Comparison of ENCODE assay signal across 8 cellular contexts in the genomic region with DNA sequence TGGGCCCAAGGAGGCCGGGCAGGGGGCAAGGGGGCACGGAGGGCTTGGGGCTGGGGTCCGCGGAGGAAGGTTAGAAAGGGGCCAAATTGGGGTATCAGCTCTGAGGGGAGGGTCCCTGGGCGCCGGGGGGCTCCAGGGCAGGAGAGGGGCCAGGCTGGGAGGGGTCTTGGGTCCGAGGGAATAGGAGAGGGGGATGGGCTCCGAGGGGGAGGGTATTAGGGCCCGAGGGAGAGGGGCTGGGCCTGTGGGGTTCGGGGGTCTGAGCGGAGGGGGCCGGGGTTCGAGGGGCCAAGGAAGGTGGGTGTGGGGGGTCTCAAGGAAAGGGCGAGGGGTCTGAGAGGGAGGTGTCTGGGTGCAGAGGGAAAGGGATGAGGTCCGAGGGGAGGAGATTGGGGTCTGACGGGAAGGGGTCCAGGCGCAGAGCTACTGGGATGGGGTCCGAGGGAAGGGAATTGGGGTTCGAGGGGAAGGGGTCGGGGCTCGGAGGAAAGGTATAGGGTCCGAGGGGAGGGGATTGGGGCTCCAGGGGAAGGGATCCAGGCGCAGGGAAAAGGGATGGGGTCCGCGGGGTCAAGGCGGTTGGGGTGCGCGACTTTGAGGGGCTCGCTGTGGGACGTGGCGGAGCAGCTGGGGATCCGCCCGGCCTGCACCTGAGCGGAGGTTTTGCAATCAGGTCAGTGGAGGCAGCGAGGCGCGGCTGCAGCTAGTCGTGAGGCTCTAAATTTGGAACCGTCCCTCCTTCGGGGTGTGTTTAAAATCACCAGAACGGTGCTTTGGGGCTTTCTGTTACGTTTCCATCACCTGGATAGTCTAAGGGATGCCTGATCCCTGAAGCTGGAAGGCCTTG. TPM values are rescaled to one million over a fixed set of nuclear protein-coding genes. Genes with fewer than 3 reads are reported as not detected.
A peak's percentile ranks its signal among the peaks of the same experiment; 100 is the strongest.
DNase-seq lines count a peak whose midpoint lies in the region; ATAC-seq and TF ChIP-seq lines count a peak whose summit lies in the region.

No MANE protein-coding gene starts in this region.

- H3K4me3 ChIP-seq in A673 (ENCODE audit: low read depth, low read length, poor library complexity, severe bottlenecking) = peak overlapping the region; percentile 90
- H3K4me3 ChIP-seq in lower lobe of right lung = peak overlapping the region; percentile 88
- H3K4me3 ChIP-seq in upper lobe of left lung = peak overlapping the region; percentile 78 to 98 (median 88)

- H3K27ac Mint-ChIP-seq in MCF 10A (ENCODE audit: low read depth, unreplicated experiment) = peak overlapping the region; percentile 96

- CTCF ChIA-PET in A673 (lab: Charles Lee) (interaction anchor here (1.0 kb wide), 1 partner anchor 172 kb away, joined by 5 read pairs; no protein-coding TSS in a partner anchor), MCF 10A (lab: Yijun Ruan, JAX) (interaction anchor here (0.6 kb wide), 1 partner anchor 151 kb away, joined by 4 read pairs; no protein-coding TSS in a partner anchor)

- peak overlapping the region; percentile 90 for H3K27ac ChIP-seq in A673 (ENCODE audit: low read depth, low read length, poor library complexity, severe bottlenecking)
- peak overlapping the region; percentile 84 for H3K27ac ChIP-seq in lower lobe of right lung
- H3K27ac ChIP-seq in upper lobe of left lung = peak overlapping the region; percentile 85 to 92 (median 86)

- intact Hi-C loops in A673 (cut with micrococcal nuclease; ENCODE audit: unreplicated experiment) = no loop called here
- intact Hi-C loops in MCF 10A (cut with micrococcal nuclease) = no loop called here
- intact Hi-C loops in lower lobe of right lung (cut with DNase I) = no loop called here

- no peaks in the 10 kb centered on the region for H3K9me3 ChIP-seq in A673 (ENCODE audit: low read depth, low read length, poor library complexity, severe bottlenecking)
- no peaks in the 10 kb centered on the region for H3K9me3 ChIP-seq in lower lobe of right lung
- H3K9me3 ChIP-seq in upper lobe of left lung = no peaks in the 10 kb centered on the region

- no peak for TF ChIP-seq CTCF in A673 (conservative IDR thresholded peaks at IDR 0.05; ENCODE audit: low read depth, low read length)
- no peak for TF ChIP-seq CTCF in MCF 10A (IDR thresholded peaks at IDR 0.05; ENCODE audit: unreplicated experiment)
- no peak for TF ChIP-seq CTCF in lower lobe of right lung (IDR thresholded peaks at IDR 0.05)
- TF ChIP-seq CTCF in upper lobe of left lung (IDR thresholded peaks at IDR 0.05) = no peak

- peak overlapping the region; percentile 85 for H3K4me3 Mint-ChIP-seq in MCF 10A (ENCODE audit: unreplicated experiment)

- POLR2A ChIA-PET in A673 (lab: Charles Lee; ENCODE audit: low non-redundant PET) (interaction anchor here (0.6 kb wide), 1 partner anchor 929 kb away, joined by 3 read pairs; no protein-coding TSS in a partner anchor), MCF 10A (lab: Yijun Ruan, JAX) (interaction anchor here (0.6 to 2.4 kb wide), 12 partner anchors 10 to 1937 kb away, joined by 3 to 6 read pairs (median 3); partner anchors contain the start of gene NADSYN1)

- peaks cover 25% of the 10 kb centered on the region for H3K4me1 Mint-ChIP-seq in MCF 10A (ENCODE audit: insufficient read depth, unreplicated experiment)

- H3K27me3 Mint-ChIP-seq in MCF 10A (ENCODE audit: insufficient read depth, unreplicated experiment) = no peaks in the 10 kb centered on the region

- H3K9me3 Mint-ChIP-seq in MCF 10A (ENCODE audit: unreplicated experiment) = no peaks in the 10 kb centered on the region

- 4% methylated on average over 29 to 38 of the region's 42 CpGs for WGBS in upper lobe of left lung, 2 donors

- TF ChIP-seq POLR2A in upper lobe of left lung (IDR thresholded peaks at IDR 0.05) = no peak

- peaks cover 35% of the 10 kb centered on the region for H3K36me3 Mint-ChIP-seq in MCF 10A (ENCODE audit: insufficient read depth, unreplicated experiment)

- BruUV-seq in A673 (replicated peaks; lab: Mats Ljungman, UMichigan) (no TSS peak), MCF 10A (replicated peaks; lab: Mats Ljungman, UMichigan) (no TSS peak)

- ATAC-seq in lower lobe of right lung (peak; percentile 33 to 45), upper lobe of left lung (ENCODE audit: low FRiP score in 2 of 2) (peak; percentile 1 to 19), HG03097 (IDR thresholded peaks at IDR 0.05; ENCODE audit: low FRiP score, unreplicated experiment) (no peak)

- TF ChIP-seq EP300 in upper lobe of left lung (IDR thresholded peaks at IDR 0.05) = no peak

- H3K27me3 ChIP-seq in A673 (replicated peaks; ENCODE audit: insufficient read depth, low read depth, low read length, poor library complexity) (no peaks in the 10 kb centered on the region), lower lobe of right lung (ENCODE audit: low read depth) (peaks cover 17% of the 10 kb centered on the region), upper lobe of left lung (no peaks in the 10 kb centered on the region)

- H3K4me1 ChIP-seq in A673 (ENCODE audit: insufficient read depth, low read length, poor library complexity, severe bottlenecking) (peaks cover 11% of the 10 kb centered on the region), lower lobe of right lung (peaks cover 36% of the 10 kb centered on the region), upper lobe of left lung (peaks cover 21 to 48% (median 32%) of the 10 kb centered on the region in 4 donors)

- DNase-seq in A673 (ENCODE audit: low spot score) (no peak), HPDE6-E6E7 (ENCODE audit: extremely low spot score) (peak; percentile 54), MCF 10A (ENCODE audit: unreplicated experiment) (no peak), lower lobe of right lung (no peak), upper lobe of left lung (peak in 1 of 2 donors; percentile 42), dedifferentiated amniotic fluid mesenchymal stem cell (ENCODE audit: extremely low spot score) (no peak)
- no peak for DNase-seq in activated CD4-positive, CD25-positive, alpha-beta regulatory T cell treated with anti-CD3 and anti-CD28 coated beads, Interleukin-2, amount 50 U/mL, for 72 hours

- H3K36me3 ChIP-seq in A673 (ENCODE audit: insufficient read depth, low read length, poor library complexity, severe bottlenecking) (peaks cover 9% of the 10 kb centered on the region), lower lobe of right lung (no peaks in the 10 kb centered on the region), upper lobe of left lung (no peaks in the 10 kb centered on the region)

RNA-seq across cellular contexts. Expression of gene CTTN, which starts 0.7 kb away (rescaled TPM):
- total RNA-seq in A673 (2021) (247 TPM in 2 replicates), MCF 10A (2022) (264 and 294 TPM in 2 replicates), lower lobe of right lung (145 TPM), upper lobe of left lung (100 to 1,000 TPM; 175 to 413 (median 218) TPM)
